Comparison of ENCODE assay signal across 8 cellular contexts in genomic region chr11:46380340-46381045, GRCh38. TPM values are rescaled to one million over a fixed set of nuclear protein-coding genes. Genes with fewer than 3 reads are reported as not detected.
A peak's percentile ranks its signal among the peaks of the same experiment; 100 is the strongest.
DNase-seq lines count a peak whose midpoint lies in the region; ATAC-seq and TF ChIP-seq lines count a peak whose summit lies in the region.

No MANE protein-coding gene starts in this region.

- CTCF ChIA-PET in WTC11 (lab: Charles Lee), result interaction anchor here (1.9 to 5.2 kb wide), 3 partner anchors 8 to 29 kb away, joined by 12 to 51 read pairs (median 29); partner anchors contain the start of gene CHRM4

- H3K9me3 Mint-ChIP-seq in WTC11, result no peaks in the 10 kb centered on the region
- H3K9me3 Mint-ChIP-seq in chondrocyte (ENCODE audit: low read depth), result no peaks in the 10 kb centered on the region

- H3K4me3 Mint-ChIP-seq in WTC11, result peak overlapping the region; percentile 69
- peak overlapping the region; percentile 62 for H3K4me3 Mint-ChIP-seq in chondrocyte (ENCODE audit: unreplicated experiment)

- TF ChIP-seq POLR2A in lower leg skin (IDR thresholded peaks at IDR 0.05), result no peak

- WGBS in lower leg skin, 2 donors, result 1% methylated on average over 41 to 45 of the region's 45 CpGs

- in situ Hi-C loops in KBM-7 (cut with MboI; ENCODE audit: low pct_unique_long_range_greater_than_20kb, low sequenced_read_pairs), result loop anchor here (10.0 kb wide), 1 partner anchor 194 kb away; no protein-coding TSS in a partner anchor

- DNase-seq in Daoy (ENCODE audit: low read depth) (peak; percentile 71), KBM-7 (peak; percentile 58), WTC11 (ENCODE audit: low spot score) (peak; percentile 91), chondrocyte (ENCODE audit: low spot score) (no peak), lower leg skin (ENCODE audit: low spot score in 2 of 2) (peak; percentile 38 to 95), NOMO-1 treated with DMSO at 0.1 percent for 48 hours (lab: John Stamatoyannopoulos, UW; ENCODE audit: unreplicated experiment) (no peak), putamen (ENCODE audit: low spot score) (no peak)
- peak in 2 of 3 donors; percentile 46 to 65 for DNase-seq in stimulated activated CD4-positive, alpha-beta T cell treated with anti-CD3 and anti-CD28 coated beads, TNF-alpha, amount 100 ng/mL, for 48 hours (ENCODE audit: low read depth in 3 of 3)

- H3K36me3 Mint-ChIP-seq in WTC11, result peaks cover 17% of the 10 kb centered on the region
- H3K36me3 Mint-ChIP-seq in chondrocyte (ENCODE audit: low read depth), result peaks cover 11% of the 10 kb centered on the region

- intact Hi-C loops in lower leg skin (cut with DNase I; ENCODE audit: low total_unique reads), result no loop called here

- TF ChIP-seq CTCF in WTC11 (IDR thresholded peaks at IDR 0.05) (no peak), chondrocyte (IDR thresholded peaks at IDR 0.05) (no peak), lower leg skin (IDR thresholded peaks at IDR 0.05) (no peak)

- H3K27ac Mint-ChIP-seq in WTC11 (peak overlapping the region; percentile 76), chondrocyte (ENCODE audit: unreplicated experiment) (peak overlapping the region; percentile 12)

- peaks cover 21% of the 10 kb centered on the region for H3K4me1 Mint-ChIP-seq in WTC11
- peaks cover 5% of the 10 kb centered on the region for H3K4me1 Mint-ChIP-seq in chondrocyte (ENCODE audit: low read depth)

- H3K4me3 ChIP-seq in lower leg skin (ENCODE audit: low read depth, poor library complexity, severe bottlenecking), result peak overlapping the region; percentile 62

- H3K27me3 Mint-ChIP-seq in WTC11 (ENCODE audit: low read depth), result no peaks in the 10 kb centered on the region
- no peaks in the 10 kb centered on the region for H3K27me3 Mint-ChIP-seq in chondrocyte (ENCODE audit: low read depth)

- POLR2A ChIA-PET in WTC11 (lab: Charles Lee), result interaction anchor here (1.0 to 1.5 kb wide), 3 partner anchors 12 to 137 kb away, joined by 3 to 5 read pairs (median 5); no protein-coding TSS in a partner anchor

- ATAC-seq in WTC11, result peak; percentile 38

TF ChIP-seq in WTC11, 78 proteins besides CTCF, POLR2A, EP300 and RAD21 (continues in another document):
- no peak for TF ChIP-seq ZBTB43 (CRISPR knock-in tag; IDR thresholded peaks at IDR 0.05)
- TF ChIP-seq, protein P1, sequence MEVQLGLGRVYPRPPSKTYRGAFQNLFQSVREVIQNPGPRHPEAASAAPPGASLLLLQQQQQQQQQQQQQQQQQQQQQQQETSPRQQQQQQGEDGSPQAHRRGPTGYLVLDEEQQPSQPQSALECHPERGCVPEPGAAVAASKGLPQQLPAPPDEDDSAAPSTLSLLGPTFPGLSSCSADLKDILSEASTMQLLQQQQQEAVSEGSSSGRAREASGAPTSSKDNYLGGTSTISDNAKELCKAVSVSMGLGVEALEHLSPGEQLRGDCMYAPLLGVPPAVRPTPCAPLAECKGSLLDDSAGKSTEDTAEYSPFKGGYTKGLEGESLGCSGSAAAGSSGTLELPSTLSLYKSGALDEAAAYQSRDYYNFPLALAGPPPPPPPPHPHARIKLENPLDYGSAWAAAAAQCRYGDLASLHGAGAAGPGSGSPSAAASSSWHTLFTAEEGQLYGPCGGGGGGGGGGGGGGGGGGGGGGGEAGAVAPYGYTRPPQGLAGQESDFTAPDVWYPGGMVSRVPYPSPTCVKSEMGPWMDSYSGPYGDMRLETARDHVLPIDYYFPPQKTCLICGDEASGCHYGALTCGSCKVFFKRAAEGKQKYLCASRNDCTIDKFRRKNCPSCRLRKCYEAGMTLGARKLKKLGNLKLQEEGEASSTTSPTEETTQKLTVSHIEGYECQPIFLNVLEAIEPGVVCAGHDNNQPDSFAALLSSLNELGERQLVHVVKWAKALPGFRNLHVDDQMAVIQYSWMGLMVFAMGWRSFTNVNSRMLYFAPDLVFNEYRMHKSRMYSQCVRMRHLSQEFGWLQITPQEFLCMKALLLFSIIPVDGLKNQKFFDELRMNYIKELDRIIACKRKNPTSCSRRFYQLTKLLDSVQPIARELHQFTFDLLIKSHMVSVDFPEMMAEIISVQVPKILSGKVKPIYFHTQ (CRISPR knock-in tag; IDR thresholded peaks at IDR 0.05), result no peak
- peak; percentile 28; the same call in 1 of the 2 replicates for TF ChIP-seq ZNF416 (CRISPR knock-in tag; IDR thresholded peaks at IDR 0.05)
- TF ChIP-seq, protein P2, sequence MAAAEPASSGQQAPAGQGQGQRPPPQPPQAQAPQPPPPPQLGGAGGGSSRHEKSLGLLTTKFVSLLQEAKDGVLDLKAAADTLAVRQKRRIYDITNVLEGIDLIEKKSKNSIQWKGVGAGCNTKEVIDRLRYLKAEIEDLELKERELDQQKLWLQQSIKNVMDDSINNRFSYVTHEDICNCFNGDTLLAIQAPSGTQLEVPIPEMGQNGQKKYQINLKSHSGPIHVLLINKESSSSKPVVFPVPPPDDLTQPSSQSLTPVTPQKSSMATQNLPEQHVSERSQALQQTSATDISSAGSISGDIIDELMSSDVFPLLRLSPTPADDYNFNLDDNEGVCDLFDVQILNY (CRISPR knock-in tag; IDR thresholded peaks at IDR 0.05), result 0 out of 2 replicates have a peak, but pooled peaks have one; percentile 31
- TF ChIP-seq HMGA2 (CRISPR knock-in tag; IDR thresholded peaks at IDR 0.05), result no peak
- no peak for TF ChIP-seq ELF4 (CRISPR knock-in tag; IDR thresholded peaks at IDR 0.05; ENCODE audit: low read depth)
- no peak for TF ChIP-seq MLX (CRISPR knock-in tag; IDR thresholded peaks at IDR 0.05)
- TF ChIP-seq PRDM15 (CRISPR knock-in tag; IDR thresholded peaks at IDR 0.05), result no peak
- TF ChIP-seq MXD4 (CRISPR knock-in tag; IDR thresholded peaks at IDR 0.05; ENCODE audit: borderline replicate concordance), result no peak
- no peak for TF ChIP-seq KAT7 (CRISPR knock-in tag; IDR thresholded peaks at IDR 0.05; ENCODE audit: borderline replicate concordance)
- TF ChIP-seq ZNF232 (CRISPR knock-in tag; IDR thresholded peaks at IDR 0.05), result no peak
- TF ChIP-seq NFATC4 (CRISPR knock-in tag; IDR thresholded peaks at IDR 0.05), result no peak
- TF ChIP-seq MYBL2 (CRISPR knock-in tag; IDR thresholded peaks at IDR 0.05), result 0 out of 2 replicates have a peak, but pooled peaks have one; percentile 26
- TF ChIP-seq FOXK1 (CRISPR knock-in tag; IDR thresholded peaks at IDR 0.05), result peak; percentile 38
- no peak for TF ChIP-seq NR3C1 (CRISPR knock-in tag; conservative IDR thresholded peaks at IDR 0.05; ENCODE audit: low read depth)

RNA-seq across cellular contexts. Expression of gene MDK, which starts 1.0 kb away (rescaled TPM):
- 157 and 177 TPM in 2 replicates for total RNA-seq in Daoy (2014; rRNA removed; shearing (Covaris generic))
- total RNA-seq in WTC11 (2021) (560 to 611 TPM (median 602 TPM) in 3 replicates), chondrocyte (49.9 to 127 TPM (median 124 TPM) in 3 replicates), lower leg skin (10 to 100 TPM in 3 of 4 donors, 1 to 10 TPM in 1; 6.0 to 19.4 (median 12.0) TPM)

RNA-seq across cellular contexts. Expression of gene CHRM4, which starts 11.1 kb away (rescaled TPM):
- total RNA-seq in Daoy (2014; rRNA removed; shearing (Covaris generic)), result not detected in 2 replicates
- total RNA-seq in WTC11 (2021) (0.62 to 0.85 TPM (median 0.62 TPM) in 3 replicates), chondrocyte (0.38 to 0.42 TPM in 2 of 3 replicates, not detected in the other), lower leg skin (1 to 10 TPM; 1.2 to 8.1 (median 3.3) TPM)

RNA-seq across cellular contexts. Expression of gene DGKZ, which starts 33.2 kb away (rescaled TPM):
- total RNA-seq in Daoy (2014; rRNA removed; shearing (Covaris generic)), result 27.2 and 41.4 TPM in 2 replicates
- total RNA-seq in WTC11 (2021) (107 to 139 TPM (median 115 TPM) in 3 replicates), chondrocyte (41.9 to 47.4 TPM (median 46.8 TPM) in 3 replicates), lower leg skin (10 to 100 TPM; 41.8 to 86.4 (median 60.3) TPM)

Comparison
In these comparisons a context has a peak if more than half of its experiments do, and no peak if none do; other contexts are left out.
1. DNase-seq: peak in Daoy (single experiment), KBM-7 (single experiment), WTC11 (single experiment), lower leg skin (2 of 2) and stimulated activated CD4-positive, alpha-beta T cell treated with anti-CD3 and anti-CD28 coated beads, TNF-alpha, amount 100 ng/mL, for 48 hours (2 of 3); none in chondrocyte (single experiment), NOMO-1 treated with DMSO at 0.1 percent for 48 hours (single experiment) and putamen (single experiment).